Comparison of ENCODE assay signal across 9 cellular contexts in genomic region chr19:46890423-46891170, GRCh38. TPM values are rescaled to one million over a fixed set of nuclear protein-coding genes. Genes with fewer than 3 reads are reported as not detected.
DNase-seq lines count a peak whose midpoint lies in the region; ATAC-seq, FAIRE-seq and TF ChIP-seq lines count a peak whose summit lies in the region.
"Had no signal": no experiment of that assay in that cellular context is flagged by ENCODE, and none has a peak within 500 bp of the region (broad histone marks: within the 10 kb centered on the region; RNA-seq: fewer than 3 reads in every experiment).

No MANE protein-coding gene starts in this region.

- H3K9ac ChIP-seq in OCI-LY1 (ENCODE audit: low read length), result no peak overlapping the region; the same call in 1 of the 2 replicates

- H3K36me3 ChIP-seq in OCI-LY1 (ENCODE audit: insufficient read depth, low read length) (peaks cover 4% of the 10 kb centered on the region; the same call in 1 of the 2 replicates), pancreas (no peaks in the 10 kb centered on the region)

- peak; percentile 97 for DNase-seq in GM04503 (ENCODE audit: low read depth)
- DNase-seq in epithelial cell of esophagus (ENCODE audit: low read depth), result peak; percentile 41
- no peak for DNase-seq in pancreas
- no peak for DNase-seq in naive thymus-derived CD8-positive, alpha-beta T cell
- no peak for DNase-seq in T-helper 9 cell
- no peak for DNase-seq in NCI-H1436 treated with DMSO at 0.1 percent for 48 hours (lab: John Stamatoyannopoulos, UW)
- DNase-seq in D341Med (ENCODE audit: low spot score), result no peak
- DNase-seq: MV-4-11 had no signal

- no peaks in the 10 kb centered on the region for H3K9me3 Mint-ChIP-seq in naive thymus-derived CD8-positive, alpha-beta T cell

- no peak for TF ChIP-seq CTCF in OCI-LY1 (IDR thresholded peaks at IDR 0.05; ENCODE audit: low read length)
- no peak for TF ChIP-seq CTCF in epithelial cell of esophagus (IDR thresholded peaks at IDR 0.05; ENCODE audit: insufficient read depth, low read depth, low read length, missing control alignments)
- no peak for TF ChIP-seq CTCF in pancreas (IDR thresholded peaks at IDR 0.05)

- H3K4me3 Mint-ChIP-seq in naive thymus-derived CD8-positive, alpha-beta T cell, result no peak overlapping the region

- H3K4me1 Mint-ChIP-seq in naive thymus-derived CD8-positive, alpha-beta T cell, result peaks cover 21 to 51% (median 47%) of the 10 kb centered on the region in 4 donors

- H3K4me1 ChIP-seq in OCI-LY1 (ENCODE audit: insufficient read depth, low read length, severe bottlenecking) (peaks cover 57% of the 10 kb centered on the region), pancreas (peaks cover 0 to 18% (median 5%) of the 10 kb centered on the region in 3 donors)

- 7 to 21% methylated on average over 3 of the region's 3 CpGs for WGBS in pancreas, 2 donors

- peak overlapping the region; percentile 78 for H3K27ac ChIP-seq in OCI-LY1 (ENCODE audit: low read depth, low read length, poor library complexity, severe bottlenecking)
- no peak overlapping the region for H3K27ac ChIP-seq in pancreas

- H3K9me2 ChIP-seq in OCI-LY1 (ENCODE audit: low read depth, low read length), result no peaks in the 10 kb centered on the region

- no peak for FAIRE-seq in pancreas (lab: Jason Lieb, UNC)

- intact Hi-C loops in pancreas (cut with DNase I), result no loop called here

- peaks cover 0 to 2% (median 0%) of the 10 kb centered on the region in 3 donors for H3K36me3 Mint-ChIP-seq in naive thymus-derived CD8-positive, alpha-beta T cell

- H4K20me1 ChIP-seq in OCI-LY1 (ENCODE audit: insufficient read depth, low read length), result no peaks in the 10 kb centered on the region

- peaks cover 70% of the 10 kb centered on the region for H3K79me2 ChIP-seq in OCI-LY1 (ENCODE audit: insufficient read depth, low read length)

- H3K27me3 ChIP-seq in OCI-LY1 (ENCODE audit: insufficient read depth, low read length) (no peaks in the 10 kb centered on the region), pancreas (no peaks in the 10 kb centered on the region)

- H3K27me3 Mint-ChIP-seq in naive thymus-derived CD8-positive, alpha-beta T cell, result no peaks in the 10 kb centered on the region

- POLR2A ChIA-PET in naive thymus-derived CD8-positive, alpha-beta T cell (lab: Charles Lee), result no interaction called here

- H3K9me3 ChIP-seq in OCI-LY1 (ENCODE audit: low read length), result no peaks in the 10 kb centered on the region
- H3K9me3 ChIP-seq in pancreas, result no peaks in the 10 kb centered on the region

- no peak overlapping the region for H2AFZ ChIP-seq in OCI-LY1 (ENCODE audit: low read length)

- peak overlapping the region; percentile 8; the same call in 1 of the 2 replicates for H3K4me2 ChIP-seq in OCI-LY1 (ENCODE audit: low read length)

- peak; percentile 73 to 92 (median 88) for ATAC-seq in pancreas
- no peak for ATAC-seq in naive thymus-derived CD8-positive, alpha-beta T cell

- peaks cover 8% of the 10 kb centered on the region; the same call in 1 of the 2 replicates for H3F3A ChIP-seq in OCI-LY1 (ENCODE audit: insufficient read depth, low read length)

- H3K4me3 ChIP-seq in OCI-LY1 (ENCODE audit: low read depth, low read length, poor library complexity, severe bottlenecking), result no peak overlapping the region
- H3K4me3 ChIP-seq in epithelial cell of esophagus (ENCODE audit: low read length), result no peak overlapping the region
- H3K4me3 ChIP-seq in pancreas, result no peak overlapping the region

- peak overlapping the region in 1 of 10 donors; percentile 10 for H3K27ac Mint-ChIP-seq in naive thymus-derived CD8-positive, alpha-beta T cell

RNA-seq across cellular contexts. Expression of gene ARHGAP35, which starts 29.8 kb away (rescaled TPM):
- total RNA-seq in pancreas, result 10 to 100 TPM; 14.6 to 26.8 (median 19.9) TPM
- 10 to 100 TPM in 1 of 2 donors, 1 to 10 TPM in 1; 8.4 to 12.7 TPM for polyA plus RNA-seq in pancreas
- total RNA-seq in naive thymus-derived CD8-positive, alpha-beta T cell, result 10 to 100 TPM; 27.3 TPM
- 1 to 10 TPM; 2.0 to 3.3 (median 2.1) TPM for polyA plus RNA-seq in naive thymus-derived CD8-positive, alpha-beta T cell

RNA-seq across cellular contexts. Expression of gene AP2S1, which starts 40.0 kb away (rescaled TPM):
- total RNA-seq in pancreas, result 10 to 100 TPM; 34.5 to 50.9 (median 39.3) TPM
- 10 to 100 TPM; 46.4 to 48.2 TPM for polyA plus RNA-seq in pancreas
- total RNA-seq in naive thymus-derived CD8-positive, alpha-beta T cell, result 10 to 100 TPM; 39.3 to 40.6 TPM
- polyA plus RNA-seq in naive thymus-derived CD8-positive, alpha-beta T cell, result 10 to 100 TPM; 63.8 to 68.3 (median 65.2) TPM

Comparison
In these comparisons a context has a peak if more than half of its experiments do, and no peak if none do; other contexts are left out.
1. DNase-seq: peak in GM04503 (single experiment) and epithelial cell of esophagus (single experiment); none in pancreas (0 of 6), naive thymus-derived CD8-positive, alpha-beta T cell (0 of 10), T-helper 9 cell (single experiment), NCI-H1436 treated with DMSO at 0.1 percent for 48 hours (single experiment) and D341Med (single experiment).
2. ATAC-seq: peak in pancreas (4 of 4); none in naive thymus-derived CD8-positive, alpha-beta T cell (0 of 2).